Comparison of ENCODE assay signal across 1 cellular context in genomic region chr1:234711400-234711799, GRCh38.
A peak's percentile ranks its signal among the peaks of the same experiment; 100 is the strongest.
TF ChIP-seq lines count a peak whose summit lies in the region.

No MANE protein-coding gene starts in this region.

TF ChIP-seq in HEK293, 187 proteins besides CTCF, POLR2A, EP300 and RAD21 (continued from another document):
- TF ChIP-seq ZNF280C (tag by site-specific recombination; IDR thresholded peaks at IDR 0.05), result no peak
- no peak for TF ChIP-seq ZBTB7A (tag by site-specific recombination; IDR thresholded peaks at IDR 0.05; ENCODE audit: low read depth)
- TF ChIP-seq ZNF549 (tag by site-specific recombination; IDR thresholded peaks at IDR 0.05), result no peak
- TF ChIP-seq ZNF274 (IDR thresholded peaks at IDR 0.05; ENCODE audit: low read length), result no peak
- TF ChIP-seq ZNF274 (tag by site-specific recombination; IDR thresholded peaks at IDR 0.05; ENCODE audit: borderline replicate concordance), result no peak
- TF ChIP-seq ZNF23 (tag by site-specific recombination; IDR thresholded peaks at IDR 0.05; ENCODE audit: borderline replicate concordance), result no peak
- no peak for TF ChIP-seq ZNF48 (tag by site-specific recombination; IDR thresholded peaks at IDR 0.05)
- peak; percentile 59 for TF ChIP-seq ZFHX2 (tag by site-specific recombination; conservative IDR thresholded peaks at IDR 0.05)
- no peak for TF ChIP-seq ZNF585B (tag by site-specific recombination; IDR thresholded peaks at IDR 0.05)
- TF ChIP-seq ZNF394 (tag by site-specific recombination; IDR thresholded peaks at IDR 0.05; ENCODE audit: borderline replicate concordance), result no peak
- TF ChIP-seq ZNF677 (tag by site-specific recombination; IDR thresholded peaks at IDR 0.05), result no peak
- no peak for TF ChIP-seq ZNF629 (tag by site-specific recombination; IDR thresholded peaks at IDR 0.05)
- TF ChIP-seq ZNF24 (tag by site-specific recombination; IDR thresholded peaks at IDR 0.05), result no peak
- no peak for TF ChIP-seq ZNF354C (tag by site-specific recombination; IDR thresholded peaks at IDR 0.05; ENCODE audit: borderline replicate concordance, low read depth)
- TF ChIP-seq ZNF214 (tag by site-specific recombination; IDR thresholded peaks at IDR 0.05; ENCODE audit: borderline replicate concordance), result no peak
- TF ChIP-seq KLF16 (tag by site-specific recombination; IDR thresholded peaks at IDR 0.05), result no peak
- no peak for TF ChIP-seq PRDM2 (tag by site-specific recombination; IDR thresholded peaks at IDR 0.05; ENCODE audit: borderline replicate concordance)
- TF ChIP-seq, protein P1, sequence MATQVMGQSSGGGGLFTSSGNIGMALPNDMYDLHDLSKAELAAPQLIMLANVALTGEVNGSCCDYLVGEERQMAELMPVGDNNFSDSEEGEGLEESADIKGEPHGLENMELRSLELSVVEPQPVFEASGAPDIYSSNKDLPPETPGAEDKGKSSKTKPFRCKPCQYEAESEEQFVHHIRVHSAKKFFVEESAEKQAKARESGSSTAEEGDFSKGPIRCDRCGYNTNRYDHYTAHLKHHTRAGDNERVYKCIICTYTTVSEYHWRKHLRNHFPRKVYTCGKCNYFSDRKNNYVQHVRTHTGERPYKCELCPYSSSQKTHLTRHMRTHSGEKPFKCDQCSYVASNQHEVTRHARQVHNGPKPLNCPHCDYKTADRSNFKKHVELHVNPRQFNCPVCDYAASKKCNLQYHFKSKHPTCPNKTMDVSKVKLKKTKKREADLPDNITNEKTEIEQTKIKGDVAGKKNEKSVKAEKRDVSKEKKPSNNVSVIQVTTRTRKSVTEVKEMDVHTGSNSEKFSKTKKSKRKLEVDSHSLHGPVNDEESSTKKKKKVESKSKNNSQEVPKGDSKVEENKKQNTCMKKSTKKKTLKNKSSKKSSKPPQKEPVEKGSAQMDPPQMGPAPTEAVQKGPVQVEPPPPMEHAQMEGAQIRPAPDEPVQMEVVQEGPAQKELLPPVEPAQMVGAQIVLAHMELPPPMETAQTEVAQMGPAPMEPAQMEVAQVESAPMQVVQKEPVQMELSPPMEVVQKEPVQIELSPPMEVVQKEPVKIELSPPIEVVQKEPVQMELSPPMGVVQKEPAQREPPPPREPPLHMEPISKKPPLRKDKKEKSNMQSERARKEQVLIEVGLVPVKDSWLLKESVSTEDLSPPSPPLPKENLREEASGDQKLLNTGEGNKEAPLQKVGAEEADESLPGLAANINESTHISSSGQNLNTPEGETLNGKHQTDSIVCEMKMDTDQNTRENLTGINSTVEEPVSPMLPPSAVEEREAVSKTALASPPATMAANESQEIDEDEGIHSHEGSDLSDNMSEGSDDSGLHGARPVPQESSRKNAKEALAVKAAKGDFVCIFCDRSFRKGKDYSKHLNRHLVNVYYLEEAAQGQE (tag by site-specific recombination; IDR thresholded peaks at IDR 0.05), result no peak
- TF ChIP-seq, protein P2, sequence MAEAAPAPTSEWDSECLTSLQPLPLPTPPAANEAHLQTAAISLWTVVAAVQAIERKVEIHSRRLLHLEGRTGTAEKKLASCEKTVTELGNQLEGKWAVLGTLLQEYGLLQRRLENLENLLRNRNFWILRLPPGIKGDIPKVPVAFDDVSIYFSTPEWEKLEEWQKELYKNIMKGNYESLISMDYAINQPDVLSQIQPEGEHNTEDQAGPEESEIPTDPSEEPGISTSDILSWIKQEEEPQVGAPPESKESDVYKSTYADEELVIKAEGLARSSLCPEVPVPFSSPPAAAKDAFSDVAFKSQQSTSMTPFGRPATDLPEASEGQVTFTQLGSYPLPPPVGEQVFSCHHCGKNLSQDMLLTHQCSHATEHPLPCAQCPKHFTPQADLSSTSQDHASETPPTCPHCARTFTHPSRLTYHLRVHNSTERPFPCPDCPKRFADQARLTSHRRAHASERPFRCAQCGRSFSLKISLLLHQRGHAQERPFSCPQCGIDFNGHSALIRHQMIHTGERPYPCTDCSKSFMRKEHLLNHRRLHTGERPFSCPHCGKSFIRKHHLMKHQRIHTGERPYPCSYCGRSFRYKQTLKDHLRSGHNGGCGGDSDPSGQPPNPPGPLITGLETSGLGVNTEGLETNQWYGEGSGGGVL (tag by site-specific recombination; IDR thresholded peaks at IDR 0.05), result peak; percentile 43
- no peak for TF ChIP-seq TRIM28 (IDR thresholded peaks at IDR 0.05; ENCODE audit: borderline replicate concordance, low read length)
- TF ChIP-seq ELK4 (IDR thresholded peaks at IDR 0.05; ENCODE audit: borderline replicate concordance, low read depth, low read length), result no peak
- no peak for TF ChIP-seq PRDM10 (tag by site-specific recombination; IDR thresholded peaks at IDR 0.05)
